Comparison of ENCODE assay signal across 8 cellular contexts in the genomic region with DNA sequence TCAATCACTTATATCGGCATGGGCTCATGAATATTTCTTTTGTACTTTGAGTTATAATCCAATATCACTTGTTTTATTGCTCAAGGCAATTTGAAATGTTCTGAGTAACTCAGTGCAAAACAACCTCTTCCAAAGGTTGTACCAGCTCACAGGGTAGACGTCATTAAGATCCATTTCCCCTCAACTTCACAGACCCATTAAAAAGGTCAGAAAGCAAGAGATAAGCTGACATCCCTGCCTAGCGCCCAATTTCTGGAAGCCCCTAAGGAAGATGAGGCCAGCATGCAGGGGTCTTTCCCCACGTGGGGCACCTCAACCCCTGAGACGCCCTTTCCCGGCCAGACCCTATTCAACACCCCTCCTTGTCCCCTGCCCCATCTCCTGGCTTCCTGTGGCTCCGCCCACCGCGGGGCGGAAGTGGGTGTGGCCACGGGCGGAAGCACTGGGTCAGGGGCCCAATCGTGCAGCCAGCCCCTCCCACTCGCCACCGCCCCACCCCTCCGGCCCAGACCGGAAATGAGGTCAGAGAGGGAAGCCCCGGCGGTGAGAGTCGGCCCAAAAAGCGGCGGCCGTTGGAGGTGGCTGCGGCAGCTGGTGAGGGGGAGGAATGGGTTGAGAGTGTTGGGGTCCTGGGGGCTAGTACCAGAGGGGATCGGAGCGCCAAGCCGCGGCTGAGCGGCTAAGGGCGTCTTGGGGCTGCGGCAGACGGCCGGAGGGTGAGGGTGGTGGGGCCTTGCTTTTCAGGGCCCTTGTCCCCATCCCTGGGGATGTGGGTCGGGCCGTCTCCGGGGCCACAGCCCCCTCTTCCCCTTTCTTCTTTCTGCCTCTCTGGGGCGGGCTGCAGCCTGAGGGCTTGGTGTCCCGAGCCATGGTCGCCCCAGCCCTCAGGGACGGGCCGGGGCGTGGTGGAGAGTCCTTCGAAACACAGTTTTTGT. TPM values are rescaled to one million over a fixed set of nuclear protein-coding genes. Genes with fewer than 3 reads are reported as not detected.
DNase-seq lines count a peak whose midpoint lies in the region; ATAC-seq, FAIRE-seq and TF ChIP-seq lines count a peak whose summit lies in the region.

A gene (plus strand): TSS at position 525 of the 935 bp plus-strand sequence. CDS start 2,442 bp downstream, outside the sequence.

- H3K4me1 ChIP-seq in H1 (replicated peaks in 1 of 4; ENCODE audit: control insufficient read depth in 3 of 4, insufficient read depth in 4 of 4, low read length in 3 of 4) = peaks cover 0 to 8% (median 0%) of the 10 kb centered on the region in 4 experiments; a peak in 3 of 7 replicates
- peaks cover 7% of the 10 kb centered on the region for H3K4me1 ChIP-seq in mesendoderm (ENCODE audit: control insufficient read depth, low read depth, low read length)

- peaks cover 23 to 47% of the 10 kb centered on the region in 2 experiments for H3K79me2 ChIP-seq in H1 (ENCODE audit: control insufficient read depth in 1 of 2, insufficient read depth in 2 of 2, low read length in 2 of 2)
- peaks cover 44% of the 10 kb centered on the region for H3K79me2 ChIP-seq in mesendoderm (ENCODE audit: control insufficient read depth, insufficient read depth, low read length)

- H2BK12ac ChIP-seq in H1 (ENCODE audit: low read depth, low read length) = no peak within 1 kb of the TSS; the same call in 1 of the 2 replicates

- no peak; a peak in 1 of 4 replicates for TF ChIP-seq RAD21 in H1 (IDR thresholded peaks at IDR 0.05 in 1 of 2, conservative IDR thresholded peaks at IDR 0.05 in 1 of 2; ENCODE audit: low read depth in 2 of 2, low read length in 2 of 2)

- H3K4me2 ChIP-seq in H1 (ENCODE audit: insufficient read depth in 1 of 2, low read depth in 2 of 2, low read length in 2 of 2) (peak within 1 kb of the TSS; percentile 75 to 76), mesendoderm (ENCODE audit: low read length) (peak within 1 kb of the TSS; percentile 86)

- CTCF ChIA-PET in H1 (lab: Charles Lee; ENCODE audit: partially characterized antibody) = interaction anchor here (0.6 to 1.5 kb wide), 4 partner anchors 10 to 98 kb away, joined by 3 to 4 read pairs (median 3); no protein-coding TSS in a partner anchor

- H3K27me3 ChIP-seq in H1 (replicated peaks in 1 of 4; ENCODE audit: control insufficient read depth in 3 of 4, extremely low read depth in 1 of 4, insufficient read depth in 3 of 4, low read length in 3 of 4) (peaks cover 0 to 10% (median 2%) of the 10 kb centered on the region in 4 experiments; a peak in 4 of 7 replicates), mesendoderm (ENCODE audit: insufficient read depth, low read length, poor library complexity) (no peaks in the 10 kb centered on the region)

- peak within 1 kb of the TSS; percentile 20; the same call in 1 of the 2 replicates for H2BK5ac ChIP-seq in H1 (ENCODE audit: low read depth, low read length)
- H2BK5ac ChIP-seq in mesendoderm (ENCODE audit: low read length) = peak within 1 kb of the TSS; percentile 64

- peak; percentile 91 for DNase-seq in COLO829 (ENCODE audit: low spot score)
- peak; percentile 47 for DNase-seq in HS-5 (ENCODE audit: low read depth)
- peak; percentile 81 to 82 for DNase-seq in NOMO-1 (lab: John Stamatoyannopoulos, UW; ENCODE audit: unreplicated experiment in 2 of 2)
- DNase-seq in activated CD8-positive, alpha-beta memory T cell treated with anti-CD3 and anti-CD28 coated beads for 4 hours (ENCODE audit: low read depth in 2 of 2) = peak; percentile 93 to 98
- peak; percentile 70 to 100 for DNase-seq in H1 (ENCODE audit: low read depth in 1 of 2, low spot score in 2 of 2)
- DNase-seq in mesendoderm = peak; percentile 96
- DNase-seq in stimulated activated CD8-positive, alpha-beta memory T cell treated with anti-CD3 and anti-CD28 coated beads, Interleukin-12 subunit alpha, Interleukin-12 subunit beta, amount 100 ng/mL, for 4 hours (ENCODE audit: low read depth) = peak; percentile 97

- H3K9ac ChIP-seq in H1 (replicated peaks in 1 of 4; ENCODE audit: extremely low read depth in 1 of 4, low read depth in 3 of 4, low read length in 3 of 4) (peak within 1 kb of the TSS; percentile 74 to 84 (median 76)), mesendoderm (ENCODE audit: low read length) (peak within 1 kb of the TSS; percentile 94)

- H3K36me3 ChIP-seq in H1 (ENCODE audit: control insufficient read depth in 2 of 4, insufficient read depth in 4 of 4, low read length in 3 of 4) (peaks cover 0 to 21% (median 6%) of the 10 kb centered on the region in 4 experiments; a peak in 4 of 8 replicates), mesendoderm (ENCODE audit: control insufficient read depth, insufficient read depth, low read length) (peaks cover 3% of the 10 kb centered on the region)

- FAIRE-seq in H1 (lab: Jason Lieb, UNC) = no peak

- peak within 1 kb of the TSS; percentile 72; the same call in 1 of the 2 replicates for H4K8ac ChIP-seq in H1 (ENCODE audit: extremely low read depth, insufficient read depth, low read length)
- peak within 1 kb of the TSS; percentile 91 for H4K8ac ChIP-seq in mesendoderm (ENCODE audit: low read depth, low read length)

- no peak within 1 kb of the TSS for H2BK20ac ChIP-seq in H1 (ENCODE audit: low read length)

- peak; percentile 70 to 85 for TF ChIP-seq POLR2A in H1 (IDR thresholded peaks at IDR 0.05; ENCODE audit: control extremely low read depth in 1 of 2, low read depth in 2 of 2, low read length in 2 of 2)

- ATAC-seq in GM19468 (IDR thresholded peaks at IDR 0.05; ENCODE audit: extremely low read depth, unreplicated experiment) = peak; percentile 67

- H2AFZ ChIP-seq in H1 (ENCODE audit: low read length) = peak within 1 kb of the TSS; percentile 64; the same call in 1 of the 2 replicates

- peaks cover 6% of the 10 kb centered on the region; the same call in 1 of the 2 replicates for H3K23me2 ChIP-seq in H1 (ENCODE audit: low read depth, low read length)

- no peak within 1 kb of the TSS; the same call in 1 of the 2 replicates for H2BK15ac ChIP-seq in H1 (ENCODE audit: low read length)
- H2BK15ac ChIP-seq in mesendoderm (replicated peaks; ENCODE audit: low read depth) = no peak within 1 kb of the TSS

- WGBS in H1 (ENCODE audit: extremely low coverage in 1 of 2, insufficient coverage in 1 of 2, insufficient read length in 1 of 2, insufficient replicate concordance in 2 of 2, low coverage in 1 of 2, low lambda C conversion rate in 2 of 2, missing lambda C conversion rate in 1 of 2), 2 experiments = 8% methylated on average over 27 of the region's 43 CpGs; no CpG with 5 or more reads in 1 of the 2 experiments
- WGBS in mesendoderm (ENCODE audit: extremely low coverage, insufficient coverage, low lambda C conversion rate) = no CpG with 5 or more reads among the region's 43 CpGs

- no peak within 1 kb of the TSS for H4K5ac ChIP-seq in H1 (ENCODE audit: insufficient read length, low read depth, low read length)
- no peak within 1 kb of the TSS for H4K5ac ChIP-seq in mesendoderm (ENCODE audit: low read length)

- H4K91ac ChIP-seq in H1 (replicated peaks; ENCODE audit: insufficient read length, low read length) = peak within 1 kb of the TSS; percentile 35

- H3K4ac ChIP-seq in H1 (replicated peaks; ENCODE audit: insufficient read length, low read depth, low read length) = no peak within 1 kb of the TSS
- peak within 1 kb of the TSS; percentile 50 for H3K4ac ChIP-seq in mesendoderm (ENCODE audit: low read depth, low read length)

- H3K23ac ChIP-seq in H1 (ENCODE audit: insufficient read length) (no peak within 1 kb of the TSS), mesendoderm (ENCODE audit: low read length) (no peak within 1 kb of the TSS)

- H2BK120ac ChIP-seq in H1 (replicated peaks; ENCODE audit: low read depth, low read length) (no peak within 1 kb of the TSS), mesendoderm (ENCODE audit: low read depth, low read length) (no peak within 1 kb of the TSS)

- 0 out of 3 replicates have a peak, but pooled peaks of 1 of the 2 experiments have one; percentile 10 for TF ChIP-seq EP300 in H1 (IDR thresholded peaks at IDR 0.05; ENCODE audit: borderline replicate concordance in 1 of 2, low read depth in 2 of 2, low read length in 2 of 2)

- H4K20me1 ChIP-seq in H1 (replicated peaks in 1 of 2; ENCODE audit: control insufficient read depth in 1 of 2, insufficient read depth in 2 of 2, low read length in 2 of 2) = peaks cover 7 to 11% of the 10 kb centered on the region in 2 experiments

- H3K18ac ChIP-seq in H1 (ENCODE audit: extremely low read depth, low read length) (peak within 1 kb of the TSS; percentile 74; the same call in 1 of the 2 replicates), mesendoderm (ENCODE audit: low read length) (peak within 1 kb of the TSS; percentile 77)

- peaks cover 8% of the 10 kb centered on the region for H3K79me1 ChIP-seq in H1 (ENCODE audit: low read depth, low read length)
- H3K79me1 ChIP-seq in mesendoderm (ENCODE audit: low read length) = peaks cover 9% of the 10 kb centered on the region

- TF ChIP-seq CTCF in H1 (IDR thresholded peaks at IDR 0.05; ENCODE audit: control extremely low read depth in 1 of 3, insufficient read depth in 1 of 3, low read depth in 1 of 3, low read length in 3 of 3) = no peak; a peak in 1 of 4 replicates

- H3K4me3 ChIP-seq in H1 (ENCODE audit: extremely low read depth in 1 of 4, insufficient read depth in 2 of 4, low read depth in 3 of 4, low read length in 4 of 4) (peak within 1 kb of the TSS; percentile 88 to 95 (median 93)), mesendoderm (ENCODE audit: low read length) (peak within 1 kb of the TSS; percentile 94)

- H3K14ac ChIP-seq in H1 (ENCODE audit: insufficient read length) = no peak within 1 kb of the TSS

- H3K9me3 ChIP-seq in H1 (ENCODE audit: insufficient read depth in 2 of 2, low read depth in 1 of 2, low read length in 1 of 2) = no peaks in the 10 kb centered on the region

- H2AK5ac ChIP-seq in H1 (ENCODE audit: low read depth, low read length) = no peak within 1 kb of the TSS
- no peak within 1 kb of the TSS for H2AK5ac ChIP-seq in mesendoderm (ENCODE audit: low read length)

- H3K56ac ChIP-seq in H1 (replicated peaks; ENCODE audit: insufficient read length, low read depth, low read length) (peak within 1 kb of the TSS; percentile 63), mesendoderm (ENCODE audit: low read length) (peak within 1 kb of the TSS; percentile 98)

- H3K27ac ChIP-seq in H1 (ENCODE audit: low read depth, low read length) (peak within 1 kb of the TSS; percentile 30; the same call in 1 of the 2 replicates), mesendoderm (ENCODE audit: low read depth, low read length) (no peak within 1 kb of the TSS)

- POLR2A ChIA-PET in H1 (lab: Charles Lee; ENCODE audit: partially characterized antibody) = interaction anchor here (0.6 to 1.5 kb wide), 9 partner anchors 9 to 96 kb away, joined by 3 to 7 read pairs (median 3); no protein-coding TSS in a partner anchor

RNA-seq across cellular contexts. Expression of the gene that starts here (rescaled TPM):
- total RNA-seq in H1 (2021; fragmentation: NEBNext Ultra II Directional; extraction: Animal tissue kit (Norgen Biotek cat#: 25700)) = 54.9 and 56.1 TPM in 2 replicates
- 26.0 and 36.9 TPM in 2 replicates for polyA plus RNA-seq in H1 (2011; rRNA removed)
- 42.9 TPM for polyA plus RNA-seq in H1 (2011; cell fraction: cytosol; rRNA removed)
- polyA plus RNA-seq in H1 (2011; cell fraction: nucleus; rRNA removed) = 58.6 TPM
- 25.5 to 35.7 TPM (median 30.8 TPM) in 4 replicates for polyA plus RNA-seq in H1 (2012, experiment 1 of 2)
- 2.3 TPM for polyA plus RNA-seq in H1 (2012, experiment 2 of 2)
- polyA plus RNA-seq in H1 (2013, experiment 1 of 2) = 19.0 TPM
- polyA plus RNA-seq in H1 (2013, experiment 2 of 2) = 18.2 TPM
- polyA minus RNA-seq in H1 (2011; rRNA and poly(A)+ RNA removed) = 96.6 and 98.9 TPM in 2 replicates
- 32.0 TPM for polyA minus RNA-seq in H1 (2011; cell fraction: cytosol; rRNA and poly(A)+ RNA removed)
- 106 TPM for polyA minus RNA-seq in H1 (2011; cell fraction: nucleus; rRNA and poly(A)+ RNA removed)
- polyA plus RNA-seq in mesendoderm (2013, experiment 1 of 2) = 16.9 TPM
- polyA plus RNA-seq in mesendoderm (2013, experiment 2 of 2) = 17.6 TPM

Comparison
In these comparisons a context has a peak if more than half of its experiments do, and no peak if none do; other contexts are left out.
1. DNase-seq: peak in every context shown above with its lines; median percentile 97 in stimulated activated CD8-positive, alpha-beta memory T cell treated with anti-CD3 and anti-CD28 coated beads, Interleukin-12 subunit alpha, Interleukin-12 subunit beta, amount 100 ng/mL, for 4 hours; 96 in mesendoderm; 96 in activated CD8-positive, alpha-beta memory T cell treated with anti-CD3 and anti-CD28 coated beads for 4 hours; 91 in COLO829; 85 in H1; 82 in NOMO-1; 47 in HS-5.